In the genomic region with DNA sequence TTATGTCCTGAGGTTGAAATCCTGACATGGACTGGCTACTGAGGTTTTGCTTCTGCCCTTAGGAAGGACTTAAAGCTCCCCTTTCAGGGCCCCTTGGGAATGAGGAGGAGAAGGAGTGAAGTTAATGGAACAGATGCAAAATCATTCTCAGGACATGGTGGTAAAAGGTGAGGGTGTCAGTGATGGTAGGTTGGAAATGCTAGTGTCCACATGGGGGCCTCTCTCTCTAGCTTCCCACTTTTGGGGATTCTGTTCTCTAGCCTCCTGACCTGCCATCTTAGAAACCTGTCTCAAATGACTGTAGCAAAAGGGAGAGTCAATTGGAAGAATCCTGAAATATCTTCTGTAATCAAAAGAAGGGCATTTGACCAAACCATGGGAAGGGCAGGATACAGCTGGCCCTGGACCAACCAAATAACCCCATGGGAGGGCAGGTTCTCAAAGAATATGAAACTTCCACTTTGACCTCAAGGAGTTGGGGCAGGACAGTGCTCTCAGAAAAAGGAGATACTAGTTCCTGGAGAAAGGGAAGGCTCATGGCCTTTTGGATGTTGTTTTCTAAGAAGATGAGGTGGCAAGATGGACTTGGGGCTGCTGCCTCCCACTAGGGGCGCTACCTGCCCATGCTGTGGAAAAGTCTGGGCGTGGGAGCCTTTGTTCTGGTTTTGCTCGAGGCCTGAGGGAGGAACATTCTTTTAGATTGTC, we compare ENCODE assay signal across 8 cellular contexts. TPM values are rescaled to one million over a fixed set of nuclear protein-coding genes. Genes with fewer than 3 reads are reported as not detected.
A peak's percentile ranks its signal among the peaks of the same experiment; 100 is the strongest.
DNase-seq lines count a peak whose midpoint lies in the region; ATAC-seq and TF ChIP-seq lines count a peak whose summit lies in the region.

No MANE protein-coding gene starts in this region.

- H3K27me3 ChIP-seq in right atrium auricular region = no peaks in the 10 kb centered on the region

- POLR2A ChIA-PET in activated CD8-positive, alpha-beta T cell treated with anti-CD3 and anti-CD28 coated beads, Interleukin-2, amount 10 ng/mL, durations not matched to agents 7 days and 5 days (lab: Charles Lee) = no interaction called here

- H3K9me3 ChIP-seq in right atrium auricular region = no peaks in the 10 kb centered on the region

- no peak overlapping the region for H3K4me3 ChIP-seq in Jurkat, Clone E6-1 (ENCODE audit: low read length)
- H3K4me3 ChIP-seq in right atrium auricular region = no peak overlapping the region

- no peak overlapping the region for H3K4me3 Mint-ChIP-seq in activated CD8-positive, alpha-beta T cell treated with anti-CD3 and anti-CD28 coated beads, Interleukin-2, amount 10 ng/mL, durations not matched to agents 7 days and 5 days
- no peak overlapping the region for H3K4me3 Mint-ChIP-seq in stimulated activated memory B cell treated with anti-CD40 and anti-IgM and Interleukin-4, amounts not matched to agents 10 μg/mL and 1 μg/mL and 100 μg/mL, for 72 hours

- no peak for TF ChIP-seq CTCF in right atrium auricular region (IDR thresholded peaks at IDR 0.05)

- DNase-seq in ELR (ENCODE audit: low read depth) (peak; percentile 32), iPS-NIHi7 (ENCODE audit: extremely low spot score) (peak; percentile 80), mesenteric fat pad (ENCODE audit: low spot score) (no peak), right atrium auricular region (ENCODE audit: low spot score) (no peak), A172 (ENCODE audit: low spot score) (no peak)
- peak; percentile 23 for DNase-seq in Jurkat, Clone E6-1 (ENCODE audit: low read depth, low spot score)
- peak; percentile 35 for DNase-seq in activated CD8-positive, alpha-beta T cell treated with anti-CD3 and anti-CD28 coated beads, Interleukin-2, amount 10 ng/mL, durations not matched to agents 7 days and 5 days

- H3K9me3 Mint-ChIP-seq in activated CD8-positive, alpha-beta T cell treated with anti-CD3 and anti-CD28 coated beads, Interleukin-2, amount 10 ng/mL, durations not matched to agents 7 days and 5 days (ENCODE audit: insufficient read depth) = no peaks in the 10 kb centered on the region
- H3K9me3 Mint-ChIP-seq in stimulated activated memory B cell treated with anti-CD40 and anti-IgM and Interleukin-4, amounts not matched to agents 10 μg/mL and 1 μg/mL and 100 μg/mL, for 72 hours = no peaks in the 10 kb centered on the region

- no peaks in the 10 kb centered on the region for H3K4me1 ChIP-seq in right atrium auricular region

- H3K36me3 Mint-ChIP-seq in activated CD8-positive, alpha-beta T cell treated with anti-CD3 and anti-CD28 coated beads, Interleukin-2, amount 10 ng/mL, durations not matched to agents 7 days and 5 days (ENCODE audit: low read depth) = no peaks in the 10 kb centered on the region
- H3K36me3 Mint-ChIP-seq in stimulated activated memory B cell treated with anti-CD40 and anti-IgM and Interleukin-4, amounts not matched to agents 10 μg/mL and 1 μg/mL and 100 μg/mL, for 72 hours = peaks cover 32% of the 10 kb centered on the region

- CTCF ChIA-PET in activated CD8-positive, alpha-beta T cell treated with anti-CD3 and anti-CD28 coated beads, Interleukin-2, amount 10 ng/mL, durations not matched to agents 7 days and 5 days (lab: Charles Lee) = interaction anchor here (0.7 to 3.9 kb wide), 8 partner anchors 10 to 185 kb away, joined by 3 to 24 read pairs (median 4); a partner anchor contains a TSS

- no peak overlapping the region for H3K27ac ChIP-seq in right atrium auricular region

- ATAC-seq in activated CD8-positive, alpha-beta T cell treated with anti-CD3 and anti-CD28 coated beads, Interleukin-2, amount 10 ng/mL, durations not matched to agents 7 days and 5 days = no peak
- no peak for ATAC-seq in stimulated activated memory B cell treated with anti-CD40 and anti-IgM and Interleukin-4, amounts not matched to agents 10 μg/mL and 1 μg/mL and 100 μg/mL, for 72 hours

- H3K27ac Mint-ChIP-seq in activated CD8-positive, alpha-beta T cell treated with anti-CD3 and anti-CD28 coated beads, Interleukin-2, amount 10 ng/mL, durations not matched to agents 7 days and 5 days = peak overlapping the region; percentile 22
- H3K27ac Mint-ChIP-seq in stimulated activated memory B cell treated with anti-CD40 and anti-IgM and Interleukin-4, amounts not matched to agents 10 μg/mL and 1 μg/mL and 100 μg/mL, for 72 hours = no peak overlapping the region

- peaks cover 19% of the 10 kb centered on the region for H3K4me1 Mint-ChIP-seq in activated CD8-positive, alpha-beta T cell treated with anti-CD3 and anti-CD28 coated beads, Interleukin-2, amount 10 ng/mL, durations not matched to agents 7 days and 5 days (ENCODE audit: low read depth)
- no peaks in the 10 kb centered on the region for H3K4me1 Mint-ChIP-seq in stimulated activated memory B cell treated with anti-CD40 and anti-IgM and Interleukin-4, amounts not matched to agents 10 μg/mL and 1 μg/mL and 100 μg/mL, for 72 hours

- peaks cover 6% of the 10 kb centered on the region for H3K36me3 ChIP-seq in right atrium auricular region

- no peaks in the 10 kb centered on the region for H3K27me3 Mint-ChIP-seq in activated CD8-positive, alpha-beta T cell treated with anti-CD3 and anti-CD28 coated beads, Interleukin-2, amount 10 ng/mL, durations not matched to agents 7 days and 5 days (ENCODE audit: low read depth)
- H3K27me3 Mint-ChIP-seq in stimulated activated memory B cell treated with anti-CD40 and anti-IgM and Interleukin-4, amounts not matched to agents 10 μg/mL and 1 μg/mL and 100 μg/mL, for 72 hours = no peaks in the 10 kb centered on the region

RNA-seq across cellular contexts. Expression of a gene that starts 21.2 kb away (rescaled TPM):
- 0.36 TPM for polyA plus RNA-seq in Jurkat, Clone E6-1 (2012; ENCODE audit: insufficient read depth, insufficient read length)
- not detected for total RNA-seq in activated CD8-positive, alpha-beta T cell treated with anti-CD3 and anti-CD28 coated beads, Interleukin-2, amount 10 ng/mL, durations not matched to agents 7 days and 5 days
- total RNA-seq in mesenteric fat pad (not detected), right atrium auricular region (not detected)
- not detected in 2 replicates for total RNA-seq in A172 (2014; rRNA removed; shearing (Covaris generic))

RNA-seq across cellular contexts. Expression of a gene that starts 36.5 kb away (rescaled TPM):
- 5.8 TPM for polyA plus RNA-seq in Jurkat, Clone E6-1 (2012; ENCODE audit: insufficient read depth, insufficient read length)
- total RNA-seq in activated CD8-positive, alpha-beta T cell treated with anti-CD3 and anti-CD28 coated beads, Interleukin-2, amount 10 ng/mL, durations not matched to agents 7 days and 5 days = 10 to 100 TPM; 28.0 to 30.6 TPM
- total RNA-seq in mesenteric fat pad (8.3 TPM), right atrium auricular region (10 to 100 TPM; 10.8 to 27.8 TPM)
- total RNA-seq in A172 (2014; rRNA removed; shearing (Covaris generic)) = 3.2 and 4.1 TPM in 2 replicates

Comparison
In these comparisons a context has a peak if more than half of its experiments do, and no peak if none do; other contexts are left out.
1. DNase-seq: peak in ELR (single experiment), Jurkat, Clone E6-1 (single experiment), activated CD8-positive, alpha-beta T cell treated with anti-CD3 and anti-CD28 coated beads, Interleukin-2, amount 10 ng/mL, durations not matched to agents 7 days and 5 days (single experiment) and iPS-NIHi7 (single experiment); none in mesenteric fat pad (single experiment), right atrium auricular region (single experiment) and A172 (single experiment).